In the genomic region with DNA sequence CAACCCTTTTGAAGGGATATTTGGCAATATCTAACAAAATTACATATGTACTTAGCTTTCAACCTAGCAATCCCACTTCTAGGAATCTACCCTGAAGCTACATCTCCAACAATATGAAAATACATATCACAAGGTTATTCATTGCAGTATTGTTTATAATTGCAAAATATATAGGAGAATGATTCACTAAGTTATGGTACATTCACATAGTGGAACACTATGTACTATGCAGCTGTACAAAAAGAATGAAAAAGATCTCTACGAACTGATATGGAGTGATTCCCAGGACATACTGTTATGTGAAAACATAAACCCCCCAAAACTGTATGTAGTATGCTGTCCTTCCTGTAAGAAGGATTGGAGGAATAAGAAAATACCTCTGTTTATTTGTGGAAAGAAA, we compare ENCODE assay signal across 8 cellular contexts.
DNase-seq lines count a peak whose midpoint lies in the region; TF ChIP-seq lines count a peak whose summit lies in the region.
"Not testable (repeated sequence)": the region's sequence is repeated elsewhere in the genome, so short reads cannot be mapped to it uniquely, and the experiment has no call there.

No MANE protein-coding gene starts in this region.

- H3K36me3 ChIP-seq in ACC112 (ENCODE audit: insufficient read depth, low read length): not testable (repeated sequence)

- peak overlapping the region; percentile 81 for H3K27ac Mint-ChIP-seq in osteocyte (ENCODE audit: unreplicated experiment)

- H3K4me1 Mint-ChIP-seq in osteocyte (ENCODE audit: unreplicated experiment): peaks cover 14% of the 10 kb centered on the region

- H3K79me2 ChIP-seq in ACC112 (ENCODE audit: control insufficient read depth, insufficient read depth, low read length, unreplicated experiment): not testable (repeated sequence)

- H2AFZ ChIP-seq in ACC112 (ENCODE audit: low read length, unreplicated experiment): peak overlapping the region; percentile 60

- not testable (repeated sequence) for H3K27me3 ChIP-seq in ACC112 (ENCODE audit: insufficient read depth, low read length)

- peak; percentile 1 for DNase-seq in LHCN-M2 (ENCODE audit: low read depth)
- DNase-seq in amniotic epithelial cell (ENCODE audit: low read depth): peak; percentile 91
- DNase-seq in cardiac fibroblast (ENCODE audit: low read depth in 2 of 2): peak; percentile 34 to 79
- not testable (repeated sequence) for DNase-seq in epithelial cell of prostate (ENCODE audit: low read depth, low spot score); osteocyte (ENCODE audit: extremely low spot score, unreplicated experiment)
- peak; percentile 68 for DNase-seq in fibroblast of villous mesenchyme (ENCODE audit: low read depth)
- DNase-seq in iris pigment epithelial cell (ENCODE audit: low read depth): peak; percentile 67

- not testable (repeated sequence) for H3K27me3 Mint-ChIP-seq in osteocyte (ENCODE audit: unreplicated experiment)

- not testable (repeated sequence) for H3K4me3 Mint-ChIP-seq in osteocyte (ENCODE audit: unreplicated experiment)

- H3K9me3 Mint-ChIP-seq in osteocyte (ENCODE audit: unreplicated experiment): not testable (repeated sequence)

- H3K4me3 ChIP-seq in ACC112 (ENCODE audit: low read depth, low read length); cardiac fibroblast (replicated peaks in 1 of 2; ENCODE audit: low read depth in 2 of 2, low read length in 2 of 2); fibroblast of villous mesenchyme (ENCODE audit: low read depth, low read length): not testable (repeated sequence)

- H3K4me1 ChIP-seq in ACC112 (ENCODE audit: control insufficient read depth, insufficient read depth, low read length, unreplicated experiment): not testable (repeated sequence)

- not testable (repeated sequence) for H3K36me3 Mint-ChIP-seq in osteocyte (ENCODE audit: unreplicated experiment)

- TF ChIP-seq CTCF in cardiac fibroblast (IDR thresholded peaks at IDR 0.05; ENCODE audit: low read depth, low read length); fibroblast of villous mesenchyme (IDR thresholded peaks at IDR 0.05; ENCODE audit: insufficient read depth, low read depth, low read length); osteocyte (IDR thresholded peaks at IDR 0.05): not testable (repeated sequence)

- peak overlapping the region; percentile 86 for H3K27ac ChIP-seq in ACC112 (ENCODE audit: low read depth, low read length)
- peak overlapping the region; percentile 35 for H3K27ac ChIP-seq in epithelial cell of prostate
